8 cellular contexts compared by ENCODE assay signal in the genomic region with DNA sequence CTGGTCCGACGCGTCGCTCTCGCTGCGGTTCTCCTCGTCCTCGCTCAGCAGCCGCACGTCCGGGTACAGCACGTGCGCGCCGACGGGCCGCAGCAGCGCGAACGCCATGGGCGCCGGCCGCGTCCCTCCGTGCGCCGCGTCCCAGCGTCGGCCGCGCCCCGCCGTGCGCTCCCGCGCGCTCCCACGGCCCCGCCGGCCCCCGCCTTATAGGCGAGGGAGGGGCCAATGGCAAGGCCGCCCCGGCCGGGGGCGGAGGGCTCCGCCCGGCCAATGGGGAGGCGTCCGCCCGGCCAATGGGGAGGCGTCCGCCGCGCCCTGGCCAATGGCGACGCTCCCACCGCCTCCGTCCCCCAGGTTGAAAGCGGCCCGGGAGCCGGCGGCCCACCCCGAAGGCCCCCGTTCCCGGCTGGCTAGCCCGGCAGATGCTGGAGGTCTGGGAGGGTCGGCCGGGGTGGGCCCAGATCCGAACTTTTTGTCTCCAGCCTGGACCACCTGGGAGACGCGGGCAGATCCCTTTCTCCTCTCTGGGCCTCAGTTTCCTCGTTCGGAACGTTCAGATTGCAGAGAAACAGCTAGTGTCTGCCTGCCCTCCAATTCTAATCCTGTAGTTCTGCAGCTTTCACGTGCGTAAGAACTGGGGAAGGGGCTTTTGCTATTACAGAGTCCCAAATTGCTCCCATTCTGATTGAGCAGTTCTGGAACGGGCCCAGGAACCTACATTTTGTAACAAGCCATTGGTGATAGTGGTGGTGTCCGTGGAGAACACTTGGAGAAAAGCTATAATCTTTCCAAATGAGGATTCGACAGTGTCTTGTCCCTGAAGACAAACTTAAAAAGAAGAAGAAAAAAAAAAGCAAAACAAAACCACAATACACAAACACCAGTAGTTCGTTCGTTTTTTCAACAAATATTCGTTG. TPM values are rescaled to one million over a fixed set of nuclear protein-coding genes. Genes with fewer than 3 reads are reported as not detected.
DNase-seq lines count a peak whose midpoint lies in the region; ATAC-seq and TF ChIP-seq lines count a peak whose summit lies in the region.

A gene with protein sequence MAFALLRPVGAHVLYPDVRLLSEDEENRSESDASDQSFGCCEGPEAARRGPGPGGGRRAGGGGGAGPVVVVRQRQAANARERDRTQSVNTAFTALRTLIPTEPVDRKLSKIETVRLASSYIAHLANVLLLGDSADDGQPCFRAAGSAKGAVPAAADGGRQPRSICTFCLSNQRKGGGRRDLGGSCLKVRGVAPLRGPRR (minus strand): TSS at position 180 of the 917 bp plus-strand sequence. CDS start 72 bp downstream, at position 108.

- ATAC-seq in GM19395 (IDR thresholded peaks at IDR 0.05; ENCODE audit: unreplicated experiment): no peak
- no peak for ATAC-seq in GM19328 (IDR thresholded peaks at IDR 0.05; ENCODE audit: unreplicated experiment)

- peak within 1 kb of the TSS; percentile 42 for H3K4me3 Mint-ChIP-seq in endodermal cell
- peak within 1 kb of the TSS; percentile 72 to 78 (median 78) for H3K4me3 Mint-ChIP-seq in nephron

- TF ChIP-seq CTCF in endodermal cell (conservative IDR thresholded peaks at IDR 0.05) (no peak), nephron (IDR thresholded peaks at IDR 0.05; ENCODE audit: unreplicated experiment in 3 of 3) (no peak)

- H3K27me3 Mint-ChIP-seq in endodermal cell (ENCODE audit: insufficient read depth): peaks cover 37% of the 10 kb centered on the region
- peaks cover 61% of the 10 kb centered on the region for H3K27me3 Mint-ChIP-seq in nephron (ENCODE audit: low read depth)

- WGBS in endodermal cell (ENCODE audit: insufficient coverage in 1 of 2, insufficient read length in 1 of 2), 2 experiments: 11 to 34% methylated on average over 26 to 84 of the region's 84 CpGs

- peaks cover 11% of the 10 kb centered on the region for H3K4me1 ChIP-seq in endodermal cell (ENCODE audit: control insufficient read depth, insufficient read depth, low read length)

- H3K9me3 Mint-ChIP-seq in endodermal cell (no peaks in the 10 kb centered on the region), nephron (no peaks in the 10 kb centered on the region)

- no peak within 1 kb of the TSS for H3K9ac ChIP-seq in endodermal cell (ENCODE audit: extremely low read depth, low read length, poor library complexity, severe bottlenecking)

- no peak within 1 kb of the TSS for H3K27ac ChIP-seq in endodermal cell (ENCODE audit: low read depth, low read length)

- no peaks in the 10 kb centered on the region for H3K36me3 ChIP-seq in endodermal cell (ENCODE audit: control insufficient read depth, insufficient read depth, low read length)

- H3K4me3 ChIP-seq in endodermal cell (ENCODE audit: low read length): peak within 1 kb of the TSS; percentile 55

- H3K27ac Mint-ChIP-seq in endodermal cell: no peak within 1 kb of the TSS
- H3K27ac Mint-ChIP-seq in nephron: peak within 1 kb of the TSS in 2 of 3 experiments; percentile 34 to 72

- H3K36me3 Mint-ChIP-seq in endodermal cell (ENCODE audit: low read depth): no peaks in the 10 kb centered on the region
- no peaks in the 10 kb centered on the region for H3K36me3 Mint-ChIP-seq in nephron (ENCODE audit: low read depth)

- H3K4me1 Mint-ChIP-seq in endodermal cell (peaks cover 15% of the 10 kb centered on the region), nephron (peaks cover 31% of the 10 kb centered on the region)

- no peaks in the 10 kb centered on the region for H3K9me3 ChIP-seq in endodermal cell (ENCODE audit: control insufficient read depth, low read length)

- DNase-seq in GM03348 (ENCODE audit: low spot score) (peak; percentile 42), NCI-H526 treated with DMSO at 0.1 percent for 48 hours (lab: John Stamatoyannopoulos, UW) (peak; percentile 8), endodermal cell (peak; percentile 85), NCI-H2107 (lab: John Stamatoyannopoulos, UW) (no peak)
- no peak for DNase-seq in activated CD8-positive, alpha-beta memory T cell treated with anti-CD3 and anti-CD28 coated beads, Interleukin-2, amount 50 U/mL, for 48 hours

- H3K27me3 ChIP-seq in endodermal cell (ENCODE audit: control insufficient read depth, insufficient read depth, low read length, poor library complexity, severe bottlenecking): peaks cover 25% of the 10 kb centered on the region

RNA-seq across cellular contexts. Expression of the gene that starts here (rescaled TPM):
- 1 to 10 TPM; 1.9 to 2.2 TPM for total RNA-seq in endodermal cell
- 1.3 TPM for polyA plus RNA-seq in endodermal cell (2013, experiment 1 of 2)
- 2.2 TPM for polyA plus RNA-seq in endodermal cell (2013, experiment 2 of 2)

Comparison
In these comparisons a context has a peak if more than half of its experiments do, and no peak if none do; other contexts are left out.
1. DNase-seq: peak in GM03348 (single experiment), NCI-H526 treated with DMSO at 0.1 percent for 48 hours (single experiment) and endodermal cell (single experiment); none in NCI-H2107 (single experiment) and activated CD8-positive, alpha-beta memory T cell treated with anti-CD3 and anti-CD28 coated beads, Interleukin-2, amount 50 U/mL, for 48 hours (single experiment).